15 cellular contexts compared by ENCODE assay signal in genomic region chrX:50704360-50704759, GRCh38.
DNase-seq lines count a peak whose midpoint lies in the region; ATAC-seq and TF ChIP-seq lines count a peak whose summit lies in the region.
"Had no signal": no experiment of that assay in that cellular context is flagged by ENCODE, and none has a peak within 500 bp of the region (broad histone marks: within the 10 kb centered on the region; RNA-seq: fewer than 3 reads in every experiment).

No MANE protein-coding gene starts in this region.

- peak; percentile 13 for DNase-seq in AG08395 (ENCODE audit: low spot score)
- DNase-seq in M059J (ENCODE audit: low read depth): peak; percentile 54
- peak; percentile 16 for DNase-seq in fibroblast of mammary gland (ENCODE audit: low read depth)
- DNase-seq in smooth muscle cell (lab: John Stamatoyannopoulos, UW; ENCODE audit: unreplicated experiment): no peak
- DNase-seq in stimulated activated CD4-positive, alpha-beta T cell treated with anti-CD3 and anti-CD28 coated beads, Interleukin-15, amount 100 ng/mL, for 24 hours: no peak
- no peak for DNase-seq in DMS79 treated with DMSO at 0.1 percent for 48 hours (lab: John Stamatoyannopoulos, UW)
- DNase-seq in HuH-7 (ENCODE audit: low spot score): no peak
- DNase-seq in left lobe of liver (ENCODE audit: low spot score): no peak
- DNase-seq: C1 segment of cervical spinal cord, Caco-2, HFFc6, MM.1S, NCI-H1105, NCI-H1694 treated with DMSO at 0.1 percent for 48 hours, NCI-H69 had no signal

- H3K9ac ChIP-seq in smooth muscle cell (ENCODE audit: low read depth): no peak overlapping the region

- H3K27me3 ChIP-seq in smooth muscle cell (ENCODE audit: low read depth): no peaks in the 10 kb centered on the region

- H3K79me2 ChIP-seq in smooth muscle cell (ENCODE audit: low read depth): peaks cover 7% of the 10 kb centered on the region

- H3K4me3 ChIP-seq in fibroblast of mammary gland (ENCODE audit: control insufficient read depth, low read depth, low read length) (no peak overlapping the region), smooth muscle cell (no peak overlapping the region)

- peaks cover 14% of the 10 kb centered on the region for H3K4me1 ChIP-seq in smooth muscle cell (ENCODE audit: low read depth)
- H3K4me1 ChIP-seq: Caco-2 had no signal

- H3K36me3 ChIP-seq in smooth muscle cell (ENCODE audit: low read depth): no peaks in the 10 kb centered on the region

- H3F3A ChIP-seq in smooth muscle cell (ENCODE audit: low read depth): no peaks in the 10 kb centered on the region

- H2AFZ ChIP-seq in smooth muscle cell (ENCODE audit: low read depth): no peak overlapping the region

- no peaks in the 10 kb centered on the region for H4K20me1 ChIP-seq in smooth muscle cell (ENCODE audit: low read depth)

- peak overlapping the region; percentile 8 for H3K4me2 ChIP-seq in smooth muscle cell

- no peak for ATAC-seq in left lobe of liver

- TF ChIP-seq CTCF in fibroblast of mammary gland (conservative IDR thresholded peaks at IDR 0.05; ENCODE audit: control insufficient read depth, insufficient read depth, low read depth, low read length) (no peak), smooth muscle cell (IDR thresholded peaks at IDR 0.05; ENCODE audit: borderline replicate concordance, insufficient read depth, poor library complexity, severe bottlenecking) (no peak)

- 35% methylated on average over 1 of the region's 1 CpG for WGBS in smooth muscle cell (ENCODE audit: low lambda C conversion rate)

- H3K9me3 ChIP-seq in smooth muscle cell (replicated peaks; ENCODE audit: low read depth): no peaks in the 10 kb centered on the region
- H3K9me3 ChIP-seq: Caco-2 had no signal

- peak overlapping the region; percentile 24 for H3K27ac ChIP-seq in smooth muscle cell (ENCODE audit: low read depth)

Comparison
In these comparisons a context has a peak if more than half of its experiments do, and no peak if none do; other contexts are left out.
1. DNase-seq: peak in AG08395 (single experiment), M059J (single experiment) and fibroblast of mammary gland (single experiment); none in smooth muscle cell (single experiment), stimulated activated CD4-positive, alpha-beta T cell treated with anti-CD3 and anti-CD28 coated beads, Interleukin-15, amount 100 ng/mL, for 24 hours (single experiment), DMS79 treated with DMSO at 0.1 percent for 48 hours (single experiment), HuH-7 (single experiment) and left lobe of liver (single experiment).